In genomic region chr6:162965366-162965765, GRCh38 we compare ENCODE assay signal across 19 cellular contexts.
DNase-seq lines count a peak whose midpoint lies in the region; ATAC-seq and TF ChIP-seq lines count a peak whose summit lies in the region.
"Had no signal": no experiment of that assay in that cellular context is flagged by ENCODE, and none has a peak within 500 bp of the region (broad histone marks: within the 10 kb centered on the region; RNA-seq: fewer than 3 reads in every experiment).

No MANE protein-coding gene starts in this region.

- H3K9me1 ChIP-seq in IMR-90 (ENCODE audit: insufficient read depth, low read length): no peaks in the 10 kb centered on the region; the same call in 1 of the 2 replicates

- H2AFZ ChIP-seq in IMR-90 (replicated peaks; ENCODE audit: low read length, poor library complexity) (no peak overlapping the region), neural progenitor cell (replicated peaks) (no peak overlapping the region)

- BruUV-seq in A673 (replicated peaks; lab: Mats Ljungman, UMichigan) (no TSS peak), IMR-90 (replicated peaks; lab: Mats Ljungman, UMichigan) (no TSS peak)

- H3K23ac ChIP-seq in IMR-90 (ENCODE audit: low read depth, low read length): peak overlapping the region; percentile 14; the same call in 1 of the 2 replicates

- peak overlapping the region; percentile 10; the same call in 1 of the 2 replicates for H4K5ac ChIP-seq in IMR-90 (ENCODE audit: low read depth, low read length)

- peak overlapping the region; percentile 67 for H3K18ac ChIP-seq in IMR-90 (ENCODE audit: low read depth, low read length)

- no peaks in the 10 kb centered on the region for H3K36me3 ChIP-seq in A673 (ENCODE audit: insufficient read depth, low read length, poor library complexity, severe bottlenecking)
- H3K36me3 ChIP-seq in IMR-90 (ENCODE audit: control insufficient read depth, insufficient read depth, low read length): no peaks in the 10 kb centered on the region
- no peaks in the 10 kb centered on the region for H3K36me3 ChIP-seq in neural progenitor cell

- H2BK120ac ChIP-seq in IMR-90 (ENCODE audit: low read depth, low read length): peak overlapping the region; percentile 89

- no peaks in the 10 kb centered on the region for H4K20me1 ChIP-seq in IMR-90 (ENCODE audit: insufficient read depth, low read length)
- no peaks in the 10 kb centered on the region for H4K20me1 ChIP-seq in neural progenitor cell (ENCODE audit: low read depth)

- H3K14ac ChIP-seq in IMR-90 (replicated peaks; ENCODE audit: low read depth, low read length): peak overlapping the region; percentile 74; the same call in 1 of the 2 replicates

- H3K4me1 ChIP-seq in A673 (ENCODE audit: insufficient read depth, low read length, poor library complexity, severe bottlenecking) (peaks cover 13% of the 10 kb centered on the region), IMR-90 (ENCODE audit: control insufficient read depth, insufficient read depth, low read length) (peaks cover 4% of the 10 kb centered on the region), neural progenitor cell (peaks cover 12% of the 10 kb centered on the region)

- H3K9ac ChIP-seq in IMR-90 (ENCODE audit: low read depth, low read length): no peak overlapping the region
- no peak overlapping the region for H3K9ac ChIP-seq in neural progenitor cell
- H3K9ac ChIP-seq: KMS-11 had no signal

- H3K27ac ChIP-seq in A673 (ENCODE audit: low read depth, low read length, poor library complexity, severe bottlenecking) (peak overlapping the region; percentile 18), IMR-90 (ENCODE audit: insufficient read depth, low read length) (peak overlapping the region; percentile 35; the same call in 1 of the 2 replicates), neural progenitor cell (no peak overlapping the region)
- H3K27ac ChIP-seq: KMS-11, RWPE1 had no signal

- H3K4me3 ChIP-seq in A673 (ENCODE audit: low read depth, low read length, poor library complexity, severe bottlenecking) (no peak overlapping the region), IMR-90 (ENCODE audit: insufficient read depth, low read depth, low read length) (no peak overlapping the region), neural progenitor cell (no peak overlapping the region)

- H3K9me3 ChIP-seq in A673 (ENCODE audit: low read depth, low read length, poor library complexity, severe bottlenecking): no peaks in the 10 kb centered on the region
- H3K9me3 ChIP-seq in IMR-90 (ENCODE audit: control insufficient read depth, insufficient read depth, low read length): no peaks in the 10 kb centered on the region
- no peaks in the 10 kb centered on the region for H3K9me3 ChIP-seq in neural progenitor cell (ENCODE audit: low read depth)

- H3K4me3 Mint-ChIP-seq in chondrocyte (ENCODE audit: unreplicated experiment): no peak overlapping the region
- no peak overlapping the region for H3K4me3 Mint-ChIP-seq in neural progenitor cell
- H3K4me3 Mint-ChIP-seq: B cell, CD14-positive monocyte had no signal

- peak overlapping the region; percentile 93 for H3K27ac Mint-ChIP-seq in chondrocyte (ENCODE audit: unreplicated experiment)
- H3K27ac Mint-ChIP-seq in neural progenitor cell: peak overlapping the region; percentile 11
- H3K27ac Mint-ChIP-seq: B cell, CD14-positive monocyte had no signal

- peak overlapping the region; percentile 61 to 71; a peak in 3 of 4 replicates for H4K8ac ChIP-seq in IMR-90 (ENCODE audit: low read depth in 2 of 2, low read length in 2 of 2)

- no peaks in the 10 kb centered on the region for H3K27me3 Mint-ChIP-seq in chondrocyte (ENCODE audit: low read depth)
- no peaks in the 10 kb centered on the region for H3K27me3 Mint-ChIP-seq in neural progenitor cell (ENCODE audit: insufficient read depth, low read depth)
- H3K27me3 Mint-ChIP-seq: B cell had no signal

- CTCF ChIA-PET in A673 (lab: Charles Lee): no interaction called here
- CTCF ChIA-PET in IMR-90 (lab: Yijun Ruan, JAX): interaction anchor here (1.8 kb wide), 1 partner anchor 9 kb away, joined by 5 read pairs; no protein-coding TSS in a partner anchor

- H3K4me1 Mint-ChIP-seq in chondrocyte (ENCODE audit: low read depth): peaks cover 14% of the 10 kb centered on the region
- H3K4me1 Mint-ChIP-seq in neural progenitor cell: peaks cover 17% of the 10 kb centered on the region
- H3K4me1 Mint-ChIP-seq: B cell, CD14-positive monocyte had no signal

- dilution Hi-C loops in IMR-90 (cut with HindIII; ENCODE audit: low sequenced_read_pairs, unreplicated experiment): no loop called here

- ATAC-seq in IMR-90 (ENCODE audit: low read depth) (peak; percentile 6; the same call in 1 of the 2 replicates), HG02610 (IDR thresholded peaks at IDR 0.05; ENCODE audit: unreplicated experiment) (no peak), GM19351 (IDR thresholded peaks at IDR 0.05; ENCODE audit: unreplicated experiment) (no peak), GM21381 (IDR thresholded peaks at IDR 0.05; ENCODE audit: unreplicated experiment) (no peak)

- intact Hi-C loops in A673 (cut with micrococcal nuclease; ENCODE audit: unreplicated experiment): no loop called here
- intact Hi-C loops in IMR-90 (cut with micrococcal nuclease): loop anchor here (10.0 kb wide), 2 partner anchors 449 to 989 kb away; partner anchors contain the start of gene QKI

- TF ChIP-seq CTCF in A673 (conservative IDR thresholded peaks at IDR 0.05; ENCODE audit: low read depth, low read length) (no peak), IMR-90 (conservative IDR thresholded peaks at IDR 0.05; ENCODE audit: low read depth, low read length) (no peak), chondrocyte (IDR thresholded peaks at IDR 0.05) (no peak), neural progenitor cell (IDR thresholded peaks at IDR 0.05) (no peak)

- POLR2A ChIA-PET in A673 (lab: Charles Lee; ENCODE audit: low non-redundant PET): no interaction called here
- POLR2A ChIA-PET in IMR-90 (lab: Charles Lee; ENCODE audit: unreplicated experiment): interaction anchor here (0.6 kb wide), 1 partner anchor 732 kb away, joined by 7 read pairs; no protein-coding TSS in a partner anchor

- H2AK9ac ChIP-seq in IMR-90 (replicated peaks; ENCODE audit: low read depth, low read length, poor library complexity): no peak overlapping the region

- H2BK5ac ChIP-seq in IMR-90 (ENCODE audit: low read depth, low read length, poor library complexity, severe bottlenecking): peak overlapping the region; percentile 44

- in situ Hi-C loops in IMR-90 (cut with MboI; ENCODE audit: low sequenced_read_pairs): no loop called here

- peak overlapping the region; percentile 90 for H3K4ac ChIP-seq in IMR-90 (ENCODE audit: low read depth, low read length)

- H3K56ac ChIP-seq in IMR-90 (ENCODE audit: extremely low read depth, insufficient read depth, low read length): peak overlapping the region; percentile 60; the same call in 1 of the 2 replicates

- no peak for TF ChIP-seq RAD21 in IMR-90 (IDR thresholded peaks at IDR 0.05; ENCODE audit: low read length)

- peak overlapping the region; percentile 77; the same call in 2 of the 3 replicates for H2BK15ac ChIP-seq in IMR-90 (ENCODE audit: low read depth, low read length)

- peak overlapping the region; percentile 88; the same call in 1 of the 2 replicates for H4K91ac ChIP-seq in IMR-90 (ENCODE audit: insufficient read depth, low read depth, low read length)

- WGBS in IMR-90 (ENCODE audit: extremely low coverage in 2 of 2, insufficient read length in 1 of 2), 2 experiments: no CpG with 5 or more reads among the region's 1 CpG

- H3K79me1 ChIP-seq in IMR-90 (ENCODE audit: low read depth in 1 of 2, low read length in 2 of 2): no peaks in the 10 kb centered on the region; a peak in 1 of 4 replicates

- H3K9me3 Mint-ChIP-seq in chondrocyte (ENCODE audit: low read depth): no peaks in the 10 kb centered on the region
- peaks cover 7% of the 10 kb centered on the region for H3K9me3 Mint-ChIP-seq in neural progenitor cell

- H3K27me3 ChIP-seq in A673 (replicated peaks; ENCODE audit: insufficient read depth, low read depth, low read length, poor library complexity) (no peaks in the 10 kb centered on the region), IMR-90 (ENCODE audit: control insufficient read depth, insufficient read depth, low read length) (no peaks in the 10 kb centered on the region), neural progenitor cell (no peaks in the 10 kb centered on the region)

- no peak for TF ChIP-seq POLR2A in IMR-90 (IDR thresholded peaks at IDR 0.05; ENCODE audit: low read depth, low read length)

- H2AK5ac ChIP-seq in IMR-90 (ENCODE audit: low read depth, low read length): peak overlapping the region; percentile 81

- DNase-seq in A673 (ENCODE audit: low spot score) (no peak), IMR-90 (no peak), chondrocyte (ENCODE audit: low spot score) (no peak), neural progenitor cell (ENCODE audit: low spot score) (peak; percentile 73), H4 (ENCODE audit: low spot score) (no peak)
- DNase-seq: 8988T; H7; NCI-H1092 treated with DMSO at 0.1 percent for 48 hours; NCI-H2171; NCI-H345; NCI-H774; NK-92 treated with Interleukin-12 subunit alpha and Interleukin-12 subunit beta, amount 100 ng/mL, for 24 hours had no signal

- H3K4me2 ChIP-seq in IMR-90 (ENCODE audit: low read depth, low read length): no peak overlapping the region
- peak overlapping the region; percentile 17 for H3K4me2 ChIP-seq in neural progenitor cell
- H3K4me2 ChIP-seq: KMS-11 had no signal

- peak overlapping the region; percentile 94 for H2BK20ac ChIP-seq in IMR-90 (ENCODE audit: low read depth, low read length)

- H3F3A ChIP-seq in neural progenitor cell (ENCODE audit: low read depth): peaks cover 6% of the 10 kb centered on the region

- no peaks in the 10 kb centered on the region for H3K79me2 ChIP-seq in neural progenitor cell (ENCODE audit: low read depth)

- H3K36me3 Mint-ChIP-seq in chondrocyte (ENCODE audit: low read depth): no peaks in the 10 kb centered on the region
- no peaks in the 10 kb centered on the region for H3K36me3 Mint-ChIP-seq in neural progenitor cell
- H3K36me3 Mint-ChIP-seq: CD14-positive monocyte had no signal

TF ChIP-seq in IMR-90, 13 proteins besides CTCF, POLR2A, EP300 and RAD21 (continues in another document):
- no peak for TF ChIP-seq RFX5 (IDR thresholded peaks at IDR 0.05; ENCODE audit: low read depth, low read length)
- no peak for TF ChIP-seq BHLHE40 (IDR thresholded peaks at IDR 0.05; ENCODE audit: low read depth, low read length)
- no peak for TF ChIP-seq CEBPB (IDR thresholded peaks at IDR 0.05; ENCODE audit: low read depth, low read length)
- TF ChIP-seq RCOR1 (IDR thresholded peaks at IDR 0.05; ENCODE audit: insufficient replicate concordance, low read length): no peak
- no peak for TF ChIP-seq FOS (IDR thresholded peaks at IDR 0.05; ENCODE audit: low read depth, low read length)
- no peak for TF ChIP-seq SMC3 (IDR thresholded peaks at IDR 0.05; ENCODE audit: low read depth, low read length)
- TF ChIP-seq MAZ (IDR thresholded peaks at IDR 0.05; ENCODE audit: borderline replicate concordance, low read depth, low read length): no peak
